In genomic region chr6:12417191-12417590, GRCh38 we compare ENCODE assay signal across 8 cellular contexts.
"Had no signal": no experiment of that assay in that cellular context is flagged by ENCODE, and none has a peak within 500 bp of the region (broad histone marks: within the 10 kb centered on the region; RNA-seq: fewer than 3 reads in every experiment).

No MANE protein-coding gene starts in this region.

- DNase-seq: GDM1, GF-D8 had no signal

- FAIRE-seq: G401.6, GM12878, GM12891, GM12892, GM18507, GM19239 had no signal

- H3K4me3 ChIP-seq: GM12878 had no signal

- ATAC-seq: GM12878 had no signal
